ENCODE assay signal across 1 cellular context in genomic region chr12:6932766-6933165, GRCh38.
TF ChIP-seq lines count a peak whose summit lies in the region.

No MANE protein-coding gene starts in this region.

TF ChIP-seq in IMR-90, 13 proteins besides CTCF, POLR2A, EP300 and RAD21:
- no peak for TF ChIP-seq RFX5 (IDR thresholded peaks at IDR 0.05; ENCODE audit: low read depth, low read length)
- no peak for TF ChIP-seq RCOR1 (IDR thresholded peaks at IDR 0.05; ENCODE audit: insufficient replicate concordance, low read length)
- no peak for TF ChIP-seq USF2 (IDR thresholded peaks at IDR 0.05; ENCODE audit: low read depth, low read length)
- no peak for TF ChIP-seq ELK1 (IDR thresholded peaks at IDR 0.05; ENCODE audit: borderline replicate concordance, low read depth, low read length)
- no peak for TF ChIP-seq MAZ (IDR thresholded peaks at IDR 0.05; ENCODE audit: borderline replicate concordance, low read depth, low read length)
- TF ChIP-seq SMC3 (IDR thresholded peaks at IDR 0.05; ENCODE audit: low read depth, low read length): no peak
- no peak for TF ChIP-seq BHLHE40 (IDR thresholded peaks at IDR 0.05; ENCODE audit: low read depth, low read length)
- no peak for TF ChIP-seq CEBPB (IDR thresholded peaks at IDR 0.05; ENCODE audit: low read depth, low read length)
- TF ChIP-seq MAFK (IDR thresholded peaks at IDR 0.05; ENCODE audit: low read depth, low read length): no peak
- TF ChIP-seq MXI1 (IDR thresholded peaks at IDR 0.05; ENCODE audit: borderline replicate concordance, low read depth, low read length): no peak
- no peak for TF ChIP-seq CHD1 (IDR thresholded peaks at IDR 0.05; ENCODE audit: low read depth, low read length)
- TF ChIP-seq NFE2L2 (IDR thresholded peaks at IDR 0.05; ENCODE audit: low read depth, low read length): no peak
- no peak for TF ChIP-seq FOS (IDR thresholded peaks at IDR 0.05; ENCODE audit: low read depth, low read length)
